Comparison of ENCODE assay signal across 14 cellular contexts in the genomic region with DNA sequence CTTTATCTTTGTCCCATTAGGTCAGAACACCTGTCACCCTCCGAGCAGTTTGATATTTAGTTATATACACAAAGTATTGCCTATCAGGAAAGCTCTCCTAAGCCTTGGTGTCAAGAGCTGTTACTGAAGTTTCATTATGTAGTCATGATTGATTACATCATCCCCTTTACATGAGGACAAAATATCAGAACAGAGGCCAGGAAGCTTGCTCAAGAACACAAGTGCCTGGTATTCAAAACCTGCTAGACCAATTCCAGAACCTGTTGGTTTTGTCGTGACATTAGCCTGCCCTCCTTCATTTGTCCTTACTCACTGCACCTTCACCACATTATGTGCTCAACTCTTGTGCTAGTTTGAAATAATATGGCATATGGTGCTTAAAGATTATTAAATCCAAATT.
DNase-seq lines count a peak whose midpoint lies in the region; ATAC-seq and TF ChIP-seq lines count a peak whose summit lies in the region.
"Had no signal": no experiment of that assay in that cellular context is flagged by ENCODE, and none has a peak within 500 bp of the region (broad histone marks: within the 10 kb centered on the region; RNA-seq: fewer than 3 reads in every experiment).

No MANE protein-coding gene starts in this region.

- H3K23ac ChIP-seq in neuronal stem cell (ENCODE audit: low read depth, low read length, poor library complexity) = no peak overlapping the region

- H3K36me3 Mint-ChIP-seq in activated CD8-positive, alpha-beta T cell treated with anti-CD3 and anti-CD28 coated beads for 36 hours (ENCODE audit: low read depth) = no peaks in the 10 kb centered on the region

- no peak overlapping the region for H3K27ac Mint-ChIP-seq in activated CD8-positive, alpha-beta T cell treated with anti-CD3 and anti-CD28 coated beads for 36 hours

- no peak overlapping the region for H4K8ac ChIP-seq in neuronal stem cell (ENCODE audit: low read depth, low read length)

- H3K14ac ChIP-seq in neuronal stem cell (ENCODE audit: low read length) = no peak overlapping the region

- H2AFZ ChIP-seq in neuronal stem cell (ENCODE audit: low read length) = peak overlapping the region; percentile 2

- H3K27ac ChIP-seq in neuronal stem cell (replicated peaks; ENCODE audit: low read length) = no peak overlapping the region

- POLR2A ChIA-PET in activated CD8-positive, alpha-beta T cell treated with anti-CD3 and anti-CD28 coated beads for 36 hours (lab: Charles Lee) = no interaction called here

- no peak overlapping the region for H3K4ac ChIP-seq in neuronal stem cell (ENCODE audit: low read length)

- CTCF ChIA-PET in activated CD8-positive, alpha-beta T cell treated with anti-CD3 and anti-CD28 coated beads for 36 hours (lab: Charles Lee) = no interaction called here

- no peak for TF ChIP-seq CTCF in activated CD8-positive, alpha-beta T cell treated with anti-CD3 and anti-CD28 coated beads for 36 hours (IDR thresholded peaks at IDR 0.05)

- WGBS in neuronal stem cell (ENCODE audit: extremely low coverage in 2 of 2, insufficient read length in 2 of 2, insufficient replicate concordance in 1 of 2), 2 donors = no CpG with 5 or more reads among the region's 2 CpGs

- H3K4me1 ChIP-seq in neuronal stem cell (ENCODE audit: control insufficient read depth in 2 of 2, insufficient read depth in 1 of 2, low read depth in 1 of 2, low read length in 2 of 2) = peaks cover 0 to 4% of the 10 kb centered on the region in 2 donors
- H3K4me1 ChIP-seq: Caco-2 had no signal

- H3K79me1 ChIP-seq in neuronal stem cell (ENCODE audit: low read depth, low read length) = no peaks in the 10 kb centered on the region

- H3K4me2 ChIP-seq in neuronal stem cell (ENCODE audit: insufficient read depth, low read length, poor library complexity, severe bottlenecking) = no peak overlapping the region

- no peaks in the 10 kb centered on the region for H3K27me3 ChIP-seq in neuronal stem cell (ENCODE audit: control insufficient read depth in 3 of 3, insufficient read depth in 3 of 3, low read depth in 1 of 3, low read length in 3 of 3)

- H3K36me3 ChIP-seq in neuronal stem cell (replicated peaks in 1 of 2; ENCODE audit: control insufficient read depth in 2 of 2, insufficient read depth in 2 of 2, low read length in 2 of 2) = no peaks in the 10 kb centered on the region

- no peak overlapping the region for H2BK12ac ChIP-seq in neuronal stem cell (ENCODE audit: low read length)

- no peaks in the 10 kb centered on the region for H3K4me1 Mint-ChIP-seq in activated CD8-positive, alpha-beta T cell treated with anti-CD3 and anti-CD28 coated beads for 36 hours (ENCODE audit: low read depth)

- H3K4me3 ChIP-seq in neuronal stem cell (ENCODE audit: low read length in 2 of 2) = no peak overlapping the region

- intact Hi-C loops in activated CD8-positive, alpha-beta T cell treated with anti-CD3 and anti-CD28 coated beads for 36 hours (cut with micrococcal nuclease) = no loop called here

- H3K27me3 Mint-ChIP-seq in activated CD8-positive, alpha-beta T cell treated with anti-CD3 and anti-CD28 coated beads for 36 hours = no peaks in the 10 kb centered on the region

- no peak overlapping the region for H2BK120ac ChIP-seq in neuronal stem cell (ENCODE audit: low read depth, low read length)

- ATAC-seq in activated CD8-positive, alpha-beta T cell treated with anti-CD3 and anti-CD28 coated beads for 36 hours = no peak
- no peak for ATAC-seq in GM21515 (IDR thresholded peaks at IDR 0.05; ENCODE audit: unreplicated experiment)

- H3K9me3 ChIP-seq in neuronal stem cell (replicated peaks in 1 of 2; ENCODE audit: control insufficient read depth in 2 of 2, insufficient read depth in 1 of 2, low read depth in 1 of 2, low read length in 2 of 2) = no peaks in the 10 kb centered on the region
- H3K9me3 ChIP-seq: Caco-2 had no signal

- no peak overlapping the region for H3K4me3 Mint-ChIP-seq in activated CD8-positive, alpha-beta T cell treated with anti-CD3 and anti-CD28 coated beads for 36 hours

- H3K18ac ChIP-seq in neuronal stem cell (ENCODE audit: low read length) = no peak overlapping the region

- no peak overlapping the region for H2AK5ac ChIP-seq in neuronal stem cell (ENCODE audit: low read depth, low read length)

- H3K9me3 Mint-ChIP-seq in activated CD8-positive, alpha-beta T cell treated with anti-CD3 and anti-CD28 coated beads for 36 hours = peaks cover 4% of the 10 kb centered on the region

- no peak overlapping the region for H2BK5ac ChIP-seq in neuronal stem cell (ENCODE audit: low read length)

- no peak overlapping the region for H3K9ac ChIP-seq in neuronal stem cell (ENCODE audit: low read depth, low read length, poor library complexity)

- DNase-seq in NCI-H82 (lab: John Stamatoyannopoulos, UW) (peak; percentile 3), NCI-H82 treated with DMSO at 0.1 percent for 48 hours (lab: John Stamatoyannopoulos, UW; ENCODE audit: unreplicated experiment) (no peak), ELF-1 (ENCODE audit: low read depth, low spot score) (peak; percentile 35), RKO (ENCODE audit: low spot score) (peak; percentile 0), neuronal stem cell (ENCODE audit: low spot score) (no peak)
- no peak for DNase-seq in activated CD8-positive, alpha-beta T cell treated with anti-CD3 and anti-CD28 coated beads for 36 hours
- DNase-seq: AML-193, Caco-2, GOT3, NCI-H1092 treated with DMSO at 0.1 percent for 48 hours, NCI-H187 treated with DMSO at 0.1 percent for 48 hours, NCI-H526, SHP77 treated with DMSO at 0.1 percent for 48 hours had no signal

- no peak overlapping the region for H2BK15ac ChIP-seq in neuronal stem cell (ENCODE audit: low read length)

- H4K91ac ChIP-seq in neuronal stem cell (ENCODE audit: low read depth, low read length, poor library complexity) = no peak overlapping the region

Comparison
In these comparisons a context has a peak if more than half of its experiments do, and no peak if none do; other contexts are left out.
1. DNase-seq: peak in NCI-H82 (single experiment), ELF-1 (single experiment) and RKO (single experiment); none in NCI-H82 treated with DMSO at 0.1 percent for 48 hours (single experiment), neuronal stem cell (single experiment) and activated CD8-positive, alpha-beta T cell treated with anti-CD3 and anti-CD28 coated beads for 36 hours (single experiment).